ENCODE assay signal across 24 cellular contexts in the genomic region with DNA sequence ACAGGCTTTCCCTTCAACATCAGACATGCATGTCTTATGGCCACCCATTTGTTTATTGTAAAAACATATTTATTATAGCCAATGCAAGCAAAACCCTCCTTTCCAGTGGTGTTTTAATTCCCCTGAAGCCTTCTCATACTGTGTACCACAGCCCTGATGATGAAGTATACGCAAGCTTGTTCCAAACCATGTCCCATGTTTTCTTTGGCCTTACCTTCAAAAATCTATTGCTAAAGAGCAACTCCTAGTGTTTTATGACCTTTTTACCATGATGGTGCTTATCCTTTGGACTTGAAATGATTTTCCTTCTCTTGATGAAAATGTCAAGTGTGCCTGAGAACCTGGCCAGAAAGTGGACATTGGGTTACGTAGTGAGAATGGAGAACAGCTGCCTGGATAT.
"Had no signal": no experiment of that assay in that cellular context is flagged by ENCODE, and none has a peak within 500 bp of the region (broad histone marks: within the 10 kb centered on the region; RNA-seq: fewer than 3 reads in every experiment).

No MANE protein-coding gene starts in this region.

- H3K4me3 Mint-ChIP-seq: activated CD4-positive, alpha-beta T cell treated with anti-CD3 and anti-CD28 coated beads, Interleukin-2, amount 10 ng/mL, durations not matched to agents 7 days and 5 days; activated CD8-positive, alpha-beta T cell treated with anti-CD3 and anti-CD28 coated beads, Interleukin-2, amount 10 ng/mL, durations not matched to agents 7 days and 5 days; activated naive CD8-positive, alpha-beta T cell; nephron progenitor cell; T-cell; T-helper 2 cell treated with Interferon-gamma antibody and Interleukin-4, amounts not matched to agents 5 μg/mL and 100 μg/mL, for 36 hours had no signal

- H2AFZ ChIP-seq: parathyroid adenoma had no signal

- H3K27ac ChIP-seq: body of pancreas, gastrocnemius medialis, parathyroid adenoma, right lobe of liver, testis, vagina, VCaP had no signal

- H3K27ac Mint-ChIP-seq: activated CD4-positive, alpha-beta T cell treated with anti-CD3 and anti-CD28 coated beads, Interleukin-2, amount 10 ng/mL, durations not matched to agents 7 days and 5 days; activated CD8-positive, alpha-beta T cell treated with anti-CD3 and anti-CD28 coated beads, Interleukin-2, amount 10 ng/mL, durations not matched to agents 7 days and 5 days; activated naive CD8-positive, alpha-beta T cell; nephron progenitor cell; T-cell; T-helper 2 cell treated with Interferon-gamma antibody and Interleukin-4, amounts not matched to agents 5 μg/mL and 100 μg/mL, for 36 hours had no signal

- H3K27me3 Mint-ChIP-seq: activated naive CD8-positive, alpha-beta T cell had no signal

- H3K36me3 ChIP-seq: gastrocnemius medialis, right lobe of liver, vagina had no signal

- H3K27me3 ChIP-seq: body of pancreas, gastrocnemius medialis, right lobe of liver, testis, vagina had no signal

- ATAC-seq: activated CD4-positive, CD25-positive, alpha-beta regulatory T cell treated with anti-CD3 and anti-CD28 coated beads, Interleukin-2, amount 50 U/mL, for 24 hours; activated CD8-positive, alpha-beta T cell treated with anti-CD3 and anti-CD28 coated beads, Interleukin-2, amount 10 ng/mL, durations not matched to agents 7 days and 5 days; body of pancreas; gastrocnemius medialis; right lobe of liver; T-cell had no signal

- H3K4me1 Mint-ChIP-seq: nephron progenitor cell had no signal

- H3K79me2 ChIP-seq: parathyroid adenoma had no signal

- H3K9me3 Mint-ChIP-seq: activated CD4-positive, alpha-beta T cell treated with anti-CD3 and anti-CD28 coated beads, Interleukin-2, amount 10 ng/mL, durations not matched to agents 7 days and 5 days; nephron progenitor cell; T-cell; T-helper 2 cell treated with Interferon-gamma antibody and Interleukin-4, amounts not matched to agents 5 μg/mL and 100 μg/mL, for 36 hours had no signal

- H3K9me3 ChIP-seq: body of pancreas, gastrocnemius medialis, right lobe of liver, testis, vagina had no signal

- H3K9ac ChIP-seq: parathyroid adenoma had no signal

- H3K4me3 ChIP-seq: body of pancreas, gastrocnemius medialis, right lobe of liver, testis, vagina had no signal

- H3K4me1 ChIP-seq: body of pancreas, gastrocnemius medialis, parathyroid adenoma, right lobe of liver, testis, vagina had no signal

- DNase-seq: activated CD4-positive, alpha-beta T cell treated with anti-CD3 and anti-CD28 coated beads, Interleukin-2, amount 10 ng/mL, durations not matched to agents 7 days and 5 days; activated CD8-positive, alpha-beta T cell treated with anti-CD3 and anti-CD28 coated beads, Interleukin-2, amount 10 ng/mL, durations not matched to agents 7 days and 5 days; activated naive CD4-positive, alpha-beta T cell; body of pancreas; caudate nucleus; dermis blood vessel endothelial cell; effector CD8-positive, alpha-beta T cell; erythroblast; gastrocnemius medialis; hippocampal formation; kidney glomerular epithelial cell; nephron progenitor cell; right lobe of liver; stimulated activated CD4-positive, alpha-beta T cell treated with anti-CD3 and anti-CD28 coated beads, Interleukin-4, amount 100 ng/mL, for 1 hour; stimulated activated naive CD4-positive, alpha-beta T cell; T-cell; testis; trophoblast cell had no signal
